34 cellular contexts compared by ENCODE assay signal in genomic region chr2:62554440-62554839, GRCh38. TPM values are rescaled to one million over a fixed set of nuclear protein-coding genes. Genes with fewer than 3 reads are reported as not detected.
"Had no signal": no experiment of that assay in that cellular context is flagged by ENCODE, and none has a peak within 500 bp of the region (broad histone marks: within the 10 kb centered on the region; RNA-seq: fewer than 3 reads in every experiment).

No MANE protein-coding gene starts in this region.

- H3K4me3 ChIP-seq: gastrocnemius medialis, heart left ventricle had no signal

- H3K36me3 ChIP-seq: brain microvascular endothelial cell, gastrocnemius medialis, heart left ventricle, WERI-Rb-1 had no signal

- H3K9me3 Mint-ChIP-seq: activated T-cell treated with anti-CD3 and anti-CD28 coated beads, Interleukin-2, amount 50 U/mL, for 4 hours; activated T-helper 17 cell treated with anti-CD3 and anti-CD28 coated beads, Interleukin-2, amount 50 U/mL, for 72 hours; T-helper 2 cell treated with Interferon-gamma antibody and Interleukin-4, amounts not matched to agents 5 μg/mL and 100 μg/mL, for 36 hours had no signal

- H3K4me1 Mint-ChIP-seq: activated B cell treated with CpG ODN at 0.5 μM for 24 hours; activated T-helper 17 cell treated with anti-CD3 and anti-CD28 coated beads, Interleukin-2, amount 50 U/mL, for 72 hours; T-helper 17 cell had no signal

- DNase-seq: activated B cell treated with CpG ODN at 0.5 μM for 24 hours; activated CD4-positive, alpha-beta T cell treated with anti-CD3 and anti-CD28 coated beads for 48 hours; activated CD4-positive, alpha-beta T cell treated with anti-CD3 and anti-CD28 coated beads, Interleukin-2, amount 50 U/mL, for 1 hour; activated CD4-positive, alpha-beta T cell treated with anti-CD3 and anti-CD28 coated beads, Interleukin-2, amount 50 U/mL, for 48 hours; activated CD8-positive, alpha-beta memory T cell treated with anti-CD3 and anti-CD28 coated beads for 24 hours; activated CD8-positive, alpha-beta T cell treated with anti-CD3 and anti-CD28 coated beads for 36 hours; activated effector memory CD4-positive, alpha-beta T cell treated with Interleukin-2 at 50 U/mL for 16 hours; activated gamma-delta T cell treated with Interleukin-2 at 50 U/mL for 16 hours; activated naive CD4-positive, alpha-beta T cell treated with anti-CD3 and anti-CD28 coated beads, Interleukin-2, amount 50 U/mL, for 16 hours; activated naive CD4-positive, alpha-beta T cell treated with Interleukin-2 at 50 U/mL for 16 hours; activated T-cell treated with anti-CD3 and anti-CD28 coated beads, Interleukin-2, amount 50 U/mL, for 4 hours; amniotic stem cell; anterior cingulate cortex; brain microvascular endothelial cell; effector CD8-positive, alpha-beta T cell; foreskin fibroblast; gastrocnemius medialis; glutamatergic neuron; heart left ventricle; T-helper 1 cell; T-helper 17 cell; T1000; WERI-Rb-1 had no signal

- H3K9me3 ChIP-seq: gastrocnemius medialis, heart left ventricle had no signal

- H3K4me1 ChIP-seq: gastrocnemius medialis, heart left ventricle had no signal

- H3K27ac ChIP-seq: brain microvascular endothelial cell, epithelial cell of prostate, gastrocnemius medialis, heart left ventricle, WERI-Rb-1 had no signal

- ATAC-seq: activated CD4-positive, CD25-positive, alpha-beta regulatory T cell treated with anti-CD3 and anti-CD28 coated beads, Interleukin-2, amount 50 U/mL, for 24 hours; activated CD8-positive, alpha-beta T cell treated with anti-CD3 and anti-CD28 coated beads for 36 hours; activated T-cell treated with anti-CD3 and anti-CD28 coated beads, Interleukin-2, amount 50 U/mL, for 4 hours; activated T-helper 17 cell treated with anti-CD3 and anti-CD28 coated beads, Interleukin-2, amount 50 U/mL, for 72 hours; esophagus mucosa; gastrocnemius medialis; heart left ventricle; T-helper 17 cell had no signal

- FAIRE-seq: astrocyte, bronchial epithelial cell, colon, endometrium, endothelial cell of umbilical vein had no signal

- H3K27me3 ChIP-seq: brain microvascular endothelial cell, gastrocnemius medialis, heart left ventricle had no signal

- H3K27ac Mint-ChIP-seq: activated B cell treated with CpG ODN at 0.5 μM for 24 hours; activated CD8-positive, alpha-beta T cell treated with anti-CD3 and anti-CD28 coated beads for 36 hours; activated naive CD8-positive, alpha-beta T cell; activated T-helper 17 cell treated with anti-CD3 and anti-CD28 coated beads, Interleukin-2, amount 50 U/mL, for 72 hours; T-helper 17 cell; T-helper 2 cell treated with Interferon-gamma antibody and Interleukin-4, amounts not matched to agents 5 μg/mL and 100 μg/mL, for 36 hours had no signal

- H3K4me3 Mint-ChIP-seq: activated B cell treated with CpG ODN at 0.5 μM for 24 hours; activated CD8-positive, alpha-beta T cell treated with anti-CD3 and anti-CD28 coated beads for 36 hours; activated naive CD8-positive, alpha-beta T cell; activated T-cell treated with anti-CD3 and anti-CD28 coated beads, Interleukin-2, amount 50 U/mL, for 4 hours; activated T-helper 17 cell treated with anti-CD3 and anti-CD28 coated beads, Interleukin-2, amount 50 U/mL, for 72 hours; T-helper 17 cell; T-helper 2 cell treated with Interferon-gamma antibody and Interleukin-4, amounts not matched to agents 5 μg/mL and 100 μg/mL, for 36 hours had no signal

RNA-seq across cellular contexts. Expression of gene TMEM17, which starts 48.4 kb away (rescaled TPM):
- total RNA-seq: activated B cell treated with CpG ODN at 0.5 μM for 24 hours, T-helper 17 cell had no signal
